ENCODE assay signal across 1 cellular context in genomic region chr13:20174656-20175405, GRCh38.
TF ChIP-seq lines count a peak whose summit lies in the region.

No MANE protein-coding gene starts in this region.

TF ChIP-seq in SK-N-SH, 30 proteins besides CTCF, POLR2A, EP300 and RAD21 (continued from another document):
- no peak for TF ChIP-seq USF2 (IDR thresholded peaks at IDR 0.05; ENCODE audit: borderline replicate concordance, low read depth, low read length)
- TF ChIP-seq FOSL2 (IDR thresholded peaks at IDR 0.05; ENCODE audit: borderline replicate concordance, low read depth), result peak; percentile 79
- no peak for TF ChIP-seq TAF1 (IDR thresholded peaks at IDR 0.05; ENCODE audit: borderline replicate concordance, low read depth, low read length)
- TF ChIP-seq POLR2AphosphoS5 (IDR thresholded peaks at IDR 0.05; ENCODE audit: low read depth, low read length), result no peak
